Comparison of ENCODE assay signal across 21 cellular contexts in genomic region chr5:10708189-10708944, GRCh38.
"Had no signal": no experiment of that assay in that cellular context is flagged by ENCODE, and none has a peak within 500 bp of the region (broad histone marks: within the 10 kb centered on the region; RNA-seq: fewer than 3 reads in every experiment).

No MANE protein-coding gene starts in this region.

- FAIRE-seq: bronchial epithelial cell had no signal

- H3K27me3 Mint-ChIP-seq: activated CD4-positive, alpha-beta T cell treated with anti-CD3 and anti-CD28 coated beads, Interleukin-2, amount 10 ng/mL, durations not matched to agents 7 days and 5 days; naive B cell; type B pancreatic cell had no signal

- H3K4me3 ChIP-seq: lower lobe of right lung, sigmoid colon, smooth muscle cell, testis had no signal

- H3K27me3 ChIP-seq: sigmoid colon, testis had no signal

- H3K9me3 Mint-ChIP-seq: activated CD4-positive, alpha-beta T cell treated with anti-CD3 and anti-CD28 coated beads, Interleukin-2, amount 10 ng/mL, durations not matched to agents 7 days and 5 days; activated naive CD4-positive, alpha-beta T cell treated with anti-CD3 and anti-CD28 coated beads, Interleukin-2, amount 50 U/mL, for 72 hours; activated T-helper 1 cell treated with anti-CD3 and anti-CD28 coated beads, Interleukin-12 subunit alpha, Interleukin-12 subunit beta, Interleukin-2, Interleukin-4 antibody, amounts not matched to agents 30 ng/mL and 10 ng/mL and 1 ng/mL, durations not matched to agents 14 hours and 24 hours and 36 hours; naive B cell; type B pancreatic cell had no signal

- H3K4me1 ChIP-seq: testis had no signal

- DNase-seq: activated CD4-positive, alpha-beta T cell treated with anti-CD3 and anti-CD28 coated beads, Interleukin-2, amount 10 ng/mL, durations not matched to agents 7 days and 5 days; activated CD8-positive, alpha-beta T cell treated with anti-CD3 and anti-CD28 coated beads, Interleukin-2, amount 10 ng/mL, durations not matched to agents 7 days and 5 days; activated gamma-delta T cell treated with Interleukin-2 at 50 U/mL for 16 hours; cortex of kidney; erythroblast; lower lobe of right lung; naive B cell; posterior cingulate gyrus; retina; sigmoid colon; stimulated activated CD4-positive, alpha-beta T cell treated with anti-CD3 and anti-CD28 coated beads, Interleukin-15, amount 100 ng/mL, for 24 hours; stimulated activated CD4-positive, alpha-beta T cell treated with anti-CD3 and anti-CD28 coated beads, Interleukin-2, amount 100 ng/mL, for 48 hours; stimulated activated CD8-positive, alpha-beta memory T cell treated with anti-CD3 and anti-CD28 coated beads, Interleukin-4, amount 100 ng/mL, for 48 hours; stimulated activated naive CD4-positive, alpha-beta T cell; testis had no signal

- H3K27ac ChIP-seq: lower lobe of right lung, sigmoid colon, testis, VCaP had no signal

- H3K4me3 Mint-ChIP-seq: activated CD4-positive, alpha-beta T cell treated with anti-CD3 and anti-CD28 coated beads, Interleukin-2, amount 10 ng/mL, durations not matched to agents 7 days and 5 days; activated CD8-positive, alpha-beta T cell treated with anti-CD3 and anti-CD28 coated beads, Interleukin-2, amount 10 ng/mL, durations not matched to agents 7 days and 5 days; activated T-helper 1 cell treated with anti-CD3 and anti-CD28 coated beads, Interleukin-12 subunit alpha, Interleukin-12 subunit beta, Interleukin-2, Interleukin-4 antibody, amounts not matched to agents 30 ng/mL and 10 ng/mL and 1 ng/mL, durations not matched to agents 14 hours and 24 hours and 36 hours; naive B cell; type B pancreatic cell had no signal

- H3K9me3 ChIP-seq: lower lobe of right lung, sigmoid colon, testis had no signal

- H3K27ac Mint-ChIP-seq: activated CD4-positive, alpha-beta T cell treated with anti-CD3 and anti-CD28 coated beads, Interleukin-2, amount 10 ng/mL, durations not matched to agents 7 days and 5 days; activated CD8-positive, alpha-beta T cell treated with anti-CD3 and anti-CD28 coated beads, Interleukin-2, amount 10 ng/mL, durations not matched to agents 7 days and 5 days; activated naive CD4-positive, alpha-beta T cell treated with anti-CD3 and anti-CD28 coated beads, Interleukin-2, amount 50 U/mL, for 72 hours; activated T-helper 1 cell treated with anti-CD3 and anti-CD28 coated beads, Interleukin-12 subunit alpha, Interleukin-12 subunit beta, Interleukin-2, Interleukin-4 antibody, amounts not matched to agents 30 ng/mL and 10 ng/mL and 1 ng/mL, durations not matched to agents 14 hours and 24 hours and 36 hours; type B pancreatic cell had no signal

- H3K4me2 ChIP-seq: smooth muscle cell had no signal

- H3K36me3 Mint-ChIP-seq: activated naive CD4-positive, alpha-beta T cell treated with anti-CD3 and anti-CD28 coated beads, Interleukin-2, amount 50 U/mL, for 72 hours had no signal
